In the genomic region with DNA sequence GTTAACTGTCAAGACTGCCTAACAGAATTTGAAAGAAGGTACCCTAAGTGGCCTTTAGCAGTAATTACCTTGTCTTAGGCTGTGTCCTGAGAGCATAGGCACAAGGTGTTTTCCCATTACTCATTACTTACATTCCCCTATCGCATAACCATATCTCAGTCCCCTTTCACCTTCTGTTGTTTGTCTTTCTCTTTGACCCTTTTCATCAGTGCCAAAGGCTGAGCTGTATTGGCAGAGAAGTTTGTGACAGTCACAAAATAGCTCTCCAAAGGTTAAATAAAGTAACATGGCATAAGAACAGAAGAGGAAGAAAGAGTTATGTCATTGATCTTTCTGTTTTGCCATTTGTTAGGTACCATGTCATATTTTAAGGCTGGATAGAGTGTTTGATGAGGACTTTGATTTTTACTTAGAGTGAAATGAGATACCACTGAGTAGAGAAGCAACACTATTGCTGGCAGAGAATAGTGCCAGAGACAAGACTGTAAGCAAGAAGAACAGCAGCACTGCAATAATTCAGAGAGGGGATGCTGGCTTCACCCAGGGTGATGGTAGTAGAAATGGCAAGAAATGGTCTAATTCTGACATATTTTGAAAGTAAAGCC, we compare ENCODE assay signal across 9 cellular contexts.
DNase-seq lines count a peak whose midpoint lies in the region; ATAC-seq and TF ChIP-seq lines count a peak whose summit lies in the region.
"Had no signal": no experiment of that assay in that cellular context is flagged by ENCODE, and none has a peak within 500 bp of the region (broad histone marks: within the 10 kb centered on the region; RNA-seq: fewer than 3 reads in every experiment).

No MANE protein-coding gene starts in this region.

- peak overlapping the region; percentile 17 for H3K4me3 Mint-ChIP-seq in activated T-helper 1 cell treated with anti-CD3 and anti-CD28 coated beads, Interleukin-12 subunit alpha, Interleukin-12 subunit beta, Interleukin-2, Interleukin-4 antibody, amounts not matched to agents 30 ng/mL and 10 ng/mL and 1 ng/mL, durations not matched to agents 14 hours and 24 hours and 36 hours
- no peak overlapping the region for H3K4me3 Mint-ChIP-seq in CD8-positive, alpha-beta memory T cell

- ATAC-seq in GM18511 (IDR thresholded peaks at IDR 0.05; ENCODE audit: unreplicated experiment): peak; percentile 87
- ATAC-seq in GM19463 (IDR thresholded peaks at IDR 0.05; ENCODE audit: unreplicated experiment): peak; percentile 92
- peak; percentile 91 for ATAC-seq in HG03045 (IDR thresholded peaks at IDR 0.05; ENCODE audit: unreplicated experiment)
- ATAC-seq in lower lobe of right lung: no peak

- H3K27ac ChIP-seq in CD8-positive, alpha-beta memory T cell (ENCODE audit: low read depth, low read length): no peak overlapping the region
- no peak overlapping the region for H3K27ac ChIP-seq in lower lobe of right lung

- H3K9me3 Mint-ChIP-seq in activated T-helper 1 cell treated with anti-CD3 and anti-CD28 coated beads, Interleukin-12 subunit alpha, Interleukin-12 subunit beta, Interleukin-2, Interleukin-4 antibody, amounts not matched to agents 30 ng/mL and 10 ng/mL and 1 ng/mL, durations not matched to agents 14 hours and 24 hours and 36 hours: peaks cover 46% of the 10 kb centered on the region
- peaks cover 0 to 2% (median 2%) of the 10 kb centered on the region in 5 donors for H3K9me3 Mint-ChIP-seq in CD8-positive, alpha-beta memory T cell

- no peak for DNase-seq in activated T-helper 1 cell treated with anti-CD3 and anti-CD28 coated beads, Interleukin-12 subunit alpha, Interleukin-12 subunit beta, Interleukin-2, Interleukin-4 antibody, amounts not matched to agents 30 ng/mL and 10 ng/mL and 1 ng/mL, durations not matched to agents 14 hours and 24 hours and 36 hours (ENCODE audit: low spot score)
- no peak for DNase-seq in CD8-positive, alpha-beta memory T cell
- DNase-seq in CD1c-positive myeloid dendritic cell (ENCODE audit: extremely low spot score) (no peak), lower lobe of right lung (no peak), NCI-H1417 treated with DMSO at 0.1 percent for 48 hours (lab: John Stamatoyannopoulos, UW) (no peak)
- DNase-seq: IMR-90 had no signal

- H3K27me3 ChIP-seq in CD8-positive, alpha-beta memory T cell (ENCODE audit: insufficient read depth, low read length, poor library complexity, severe bottlenecking): no peaks in the 10 kb centered on the region
- no peaks in the 10 kb centered on the region for H3K27me3 ChIP-seq in lower lobe of right lung (ENCODE audit: low read depth)

- no peaks in the 10 kb centered on the region for H3K9me3 ChIP-seq in CD8-positive, alpha-beta memory T cell (ENCODE audit: low read length)
- H3K9me3 ChIP-seq in lower lobe of right lung: no peaks in the 10 kb centered on the region

- CTCF ChIA-PET in CD8-positive, alpha-beta memory T cell (lab: Charles Lee): no interaction called here

- H3K4me3 ChIP-seq in CD8-positive, alpha-beta memory T cell (ENCODE audit: low read length): no peak overlapping the region
- no peak overlapping the region for H3K4me3 ChIP-seq in lower lobe of right lung

- POLR2A ChIA-PET in CD8-positive, alpha-beta memory T cell (lab: Charles Lee): no interaction called here

- H3K36me3 ChIP-seq in CD8-positive, alpha-beta memory T cell (ENCODE audit: insufficient read depth, low read length): no peaks in the 10 kb centered on the region
- no peaks in the 10 kb centered on the region for H3K36me3 ChIP-seq in lower lobe of right lung

- intact Hi-C loops in activated T-helper 1 cell treated with anti-CD3 and anti-CD28 coated beads, Interleukin-12 subunit alpha, Interleukin-12 subunit beta, Interleukin-2, Interleukin-4 antibody, amounts not matched to agents 30 ng/mL and 10 ng/mL and 1 ng/mL, durations not matched to agents 14 hours and 24 hours and 36 hours (cut with micrococcal nuclease): loop anchor here (1.0 to 10.0 kb wide), 4 partner anchors 8 to 1074 kb away; a partner anchor contains a TSS
- intact Hi-C loops in lower lobe of right lung (cut with DNase I): no loop called here

- H3K4me1 ChIP-seq in CD8-positive, alpha-beta memory T cell (ENCODE audit: insufficient read depth, low read length): no peaks in the 10 kb centered on the region
- no peaks in the 10 kb centered on the region for H3K4me1 ChIP-seq in lower lobe of right lung

- H3K27ac Mint-ChIP-seq in activated T-helper 1 cell treated with anti-CD3 and anti-CD28 coated beads, Interleukin-12 subunit alpha, Interleukin-12 subunit beta, Interleukin-2, Interleukin-4 antibody, amounts not matched to agents 30 ng/mL and 10 ng/mL and 1 ng/mL, durations not matched to agents 14 hours and 24 hours and 36 hours: peak overlapping the region; percentile 56
- H3K27ac Mint-ChIP-seq in CD8-positive, alpha-beta memory T cell: no peak overlapping the region

- no peak for TF ChIP-seq CTCF in lower lobe of right lung (IDR thresholded peaks at IDR 0.05)

- peaks cover 29% of the 10 kb centered on the region for H3K36me3 Mint-ChIP-seq in activated T-helper 1 cell treated with anti-CD3 and anti-CD28 coated beads, Interleukin-12 subunit alpha, Interleukin-12 subunit beta, Interleukin-2, Interleukin-4 antibody, amounts not matched to agents 30 ng/mL and 10 ng/mL and 1 ng/mL, durations not matched to agents 14 hours and 24 hours and 36 hours (ENCODE audit: low read depth)
- peaks cover 0 to 1% (median 0%) of the 10 kb centered on the region in 3 donors for H3K36me3 Mint-ChIP-seq in CD8-positive, alpha-beta memory T cell

- H3K27me3 Mint-ChIP-seq in activated T-helper 1 cell treated with anti-CD3 and anti-CD28 coated beads, Interleukin-12 subunit alpha, Interleukin-12 subunit beta, Interleukin-2, Interleukin-4 antibody, amounts not matched to agents 30 ng/mL and 10 ng/mL and 1 ng/mL, durations not matched to agents 14 hours and 24 hours and 36 hours (ENCODE audit: insufficient read depth): no peaks in the 10 kb centered on the region
- H3K27me3 Mint-ChIP-seq in CD8-positive, alpha-beta memory T cell: peaks cover 0 to 2% of the 10 kb centered on the region in 2 donors

- H3K4me1 Mint-ChIP-seq in activated T-helper 1 cell treated with anti-CD3 and anti-CD28 coated beads, Interleukin-12 subunit alpha, Interleukin-12 subunit beta, Interleukin-2, Interleukin-4 antibody, amounts not matched to agents 30 ng/mL and 10 ng/mL and 1 ng/mL, durations not matched to agents 14 hours and 24 hours and 36 hours (ENCODE audit: low read depth): peaks cover 50% of the 10 kb centered on the region
- H3K4me1 Mint-ChIP-seq in CD8-positive, alpha-beta memory T cell: no peaks in the 10 kb centered on the region

Comparison
In these comparisons a context has a peak if more than half of its experiments do, and no peak if none do; other contexts are left out.
1. ATAC-seq: peak in GM18511 (single experiment), GM19463 (single experiment) and HG03045 (single experiment); none in lower lobe of right lung (0 of 2).